In the genomic region with DNA sequence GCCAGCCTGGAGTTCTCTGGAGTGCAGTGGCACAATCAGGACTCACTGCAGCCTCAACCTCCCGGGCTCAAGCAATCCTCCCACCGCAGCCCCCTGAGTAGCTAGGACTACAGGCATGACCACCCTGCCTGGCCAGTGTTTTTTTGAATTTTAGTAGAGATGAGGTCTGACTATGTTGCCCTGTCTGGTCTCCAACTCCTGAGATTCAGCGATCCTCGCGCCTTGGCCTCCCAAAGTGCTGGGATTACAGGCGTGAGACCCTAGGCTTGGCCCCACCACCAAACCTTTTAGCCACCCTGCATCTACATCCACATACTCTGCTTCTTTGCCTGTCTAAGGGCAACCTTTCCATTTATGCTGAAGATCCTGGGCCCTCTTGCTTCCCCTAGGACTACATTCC, we compare ENCODE assay signal across 18 cellular contexts. TPM values are rescaled to one million over a fixed set of nuclear protein-coding genes. Genes with fewer than 3 reads are reported as not detected.
A peak's percentile ranks its signal among the peaks of the same experiment; 100 is the strongest.
DNase-seq lines count a peak whose midpoint lies in the region; ATAC-seq, FAIRE-seq and TF ChIP-seq lines count a peak whose summit lies in the region.
"Had no signal": no experiment of that assay in that cellular context is flagged by ENCODE, and none has a peak within 500 bp of the region (broad histone marks: within the 10 kb centered on the region; RNA-seq: fewer than 3 reads in every experiment).

No MANE protein-coding gene starts in this region.

- FAIRE-seq in K562 (lab: Jason Lieb, UNC): no peak
- FAIRE-seq: small intestine had no signal

- H3K36me3 ChIP-seq in OCI-LY1 (ENCODE audit: insufficient read depth, low read length) (peaks cover 73% of the 10 kb centered on the region), K562 (ENCODE audit: control insufficient read depth, insufficient read depth, low read length) (peaks cover 54% of the 10 kb centered on the region), osteoblast (ENCODE audit: insufficient read depth, low read length) (peaks cover 10% of the 10 kb centered on the region), gastrocnemius medialis (no peaks in the 10 kb centered on the region)
- H3K36me3 ChIP-seq: transverse colon had no signal

- H4K20me1 ChIP-seq in OCI-LY1 (ENCODE audit: insufficient read depth, low read length) (no peaks in the 10 kb centered on the region), K562 (replicated peaks; ENCODE audit: control insufficient read depth, insufficient read depth, low read length) (peaks cover 7% of the 10 kb centered on the region; the same call in 1 of the 2 replicates), osteoblast (ENCODE audit: insufficient read depth, low read length) (no peaks in the 10 kb centered on the region)

- WGBS in K562 (ENCODE audit: insufficient coverage, low coverage, missing lambda C conversion rate): 96% methylated on average over 6 of the region's 6 CpGs

- H3K27me3 Mint-ChIP-seq in activated naive CD8-positive, alpha-beta T cell treated with anti-CD3 and anti-CD28 coated beads, Interleukin-2, amount 10 ng/mL, durations not matched to agents 7 days and 5 days: no peaks in the 10 kb centered on the region
- H3K27me3 Mint-ChIP-seq in activated naive CD8-positive, alpha-beta T cell treated with anti-CD3 and anti-CD28 coated beads for 36 hours: no peaks in the 10 kb centered on the region
- H3K27me3 Mint-ChIP-seq: activated naive CD4-positive, alpha-beta T cell treated with anti-CD3 and anti-CD28 coated beads, Interleukin-2, amount 50 U/mL, for 24 hours had no signal

- H3K4me1 Mint-ChIP-seq in activated naive CD8-positive, alpha-beta T cell treated with anti-CD3 and anti-CD28 coated beads, Interleukin-2, amount 10 ng/mL, durations not matched to agents 7 days and 5 days: peaks cover 33% of the 10 kb centered on the region
- H3K4me1 Mint-ChIP-seq in activated naive CD8-positive, alpha-beta T cell treated with anti-CD3 and anti-CD28 coated beads for 36 hours: peaks cover 8% of the 10 kb centered on the region

- no peak overlapping the region for H2AFZ ChIP-seq in OCI-LY1 (ENCODE audit: low read length)
- no peak overlapping the region for H2AFZ ChIP-seq in K562 (ENCODE audit: low read depth, low read length)
- H2AFZ ChIP-seq in osteoblast (ENCODE audit: low read length): peak overlapping the region; percentile 93

- H3K9me3 ChIP-seq in OCI-LY1 (ENCODE audit: low read length) (no peaks in the 10 kb centered on the region), K562 (replicated peaks; ENCODE audit: control insufficient read depth, insufficient read depth, low read depth, low read length) (no peaks in the 10 kb centered on the region), osteoblast (ENCODE audit: low read depth, low read length) (no peaks in the 10 kb centered on the region), gastrocnemius medialis (no peaks in the 10 kb centered on the region)
- H3K9me3 ChIP-seq: psoas muscle, transverse colon had no signal

- POLR2A ChIA-PET in activated naive CD8-positive, alpha-beta T cell treated with anti-CD3 and anti-CD28 coated beads, Interleukin-2, amount 10 ng/mL, durations not matched to agents 7 days and 5 days (lab: Charles Lee): interaction anchor here (0.7 kb wide), 1 partner anchor 54 kb away, joined by 5 read pairs; no protein-coding TSS in a partner anchor
- POLR2A ChIA-PET in K562 (lab: Yijun Ruan, JAX): interaction anchor here (0.7 to 1.2 kb wide), 2 partner anchors 11 to 75 kb away, joined by 3 read pairs; no protein-coding TSS in a partner anchor

- H3K36me3 Mint-ChIP-seq in activated naive CD8-positive, alpha-beta T cell treated with anti-CD3 and anti-CD28 coated beads, Interleukin-2, amount 10 ng/mL, durations not matched to agents 7 days and 5 days: peaks cover 40% of the 10 kb centered on the region
- peaks cover 49% of the 10 kb centered on the region for H3K36me3 Mint-ChIP-seq in activated naive CD8-positive, alpha-beta T cell treated with anti-CD3 and anti-CD28 coated beads for 36 hours
- H3K36me3 Mint-ChIP-seq: activated naive CD4-positive, alpha-beta T cell treated with anti-CD3 and anti-CD28 coated beads, Interleukin-2, amount 50 U/mL, for 24 hours had no signal

- H3K4me2 ChIP-seq in OCI-LY1 (ENCODE audit: low read length): peak overlapping the region; percentile 34
- H3K4me2 ChIP-seq in K562 (ENCODE audit: insufficient read depth, low read length): no peak overlapping the region
- H3K4me2 ChIP-seq in osteoblast (ENCODE audit: insufficient read depth, low read length): no peak overlapping the region

- intact Hi-C loops in K562 (cut with micrococcal nuclease): no loop called here
- intact Hi-C loops in gastrocnemius medialis (cut with DNase I; ENCODE audit: low total_unique reads): no loop called here
- intact Hi-C loops in posterior cingulate gyrus (cut with DNase I): no loop called here

- CTCF ChIA-PET in K562 (lab: Yijun Ruan, JAX; ENCODE audit: low intra/inter-chr PET ratio): interaction anchor here (0.5 kb wide), 2 partner anchors 47 to 896 kb away, joined by 3 to 4 read pairs; no protein-coding TSS in a partner anchor

- H3F3A ChIP-seq in OCI-LY1 (ENCODE audit: insufficient read depth, low read length): no peaks in the 10 kb centered on the region

- H3K9ac ChIP-seq in OCI-LY1 (ENCODE audit: low read length): no peak overlapping the region
- peak overlapping the region in 1 of 2 experiments; percentile 47; a peak in 1 of 4 replicates for H3K9ac ChIP-seq in K562 (ENCODE audit: insufficient read depth in 1 of 2, low read depth in 2 of 2, low read length in 2 of 2)

- no TSS peak for BruUV-seq in K562 (replicated peaks; lab: Mats Ljungman, UMichigan)

- DNase-seq in activated naive CD8-positive, alpha-beta T cell treated with anti-CD3 and anti-CD28 coated beads, Interleukin-2, amount 10 ng/mL, durations not matched to agents 7 days and 5 days: no peak
- no peak for DNase-seq in activated naive CD8-positive, alpha-beta T cell treated with anti-CD3 and anti-CD28 coated beads for 36 hours
- DNase-seq in K562 (ENCODE audit: extremely low read depth in 1 of 4, low spot score in 3 of 4): no peak
- DNase-seq in osteoblast (ENCODE audit: insufficient read length, low spot score, missing footprints): no peak
- DNase-seq in gastrocnemius medialis: no peak
- no peak for DNase-seq in posterior cingulate gyrus
- DNase-seq: activated T-cell treated with anti-CD3 and anti-CD28 coated beads for 4 hours; HCEC 1CT; NCI-H2107; nephron progenitor cell; psoas muscle; small intestine; stimulated activated naive CD8-positive, alpha-beta T cell treated with anti-CD3 and anti-CD28 coated beads, Interleukin-15, Interleukin-2, amounts not matched to agents 100 U/mL and 50 U/mL, for 24 hours; transverse colon had no signal

- peak overlapping the region; percentile 30 for H3K27ac Mint-ChIP-seq in activated naive CD8-positive, alpha-beta T cell treated with anti-CD3 and anti-CD28 coated beads, Interleukin-2, amount 10 ng/mL, durations not matched to agents 7 days and 5 days
- H3K27ac Mint-ChIP-seq in activated naive CD8-positive, alpha-beta T cell treated with anti-CD3 and anti-CD28 coated beads for 36 hours: no peak overlapping the region
- H3K27ac Mint-ChIP-seq: activated naive CD4-positive, alpha-beta T cell treated with anti-CD3 and anti-CD28 coated beads, Interleukin-2, amount 50 U/mL, for 24 hours had no signal

- no peak overlapping the region for H3K4me3 ChIP-seq in OCI-LY1 (ENCODE audit: low read depth, low read length, poor library complexity, severe bottlenecking)
- no peak overlapping the region for H3K4me3 ChIP-seq in K562
- no peak overlapping the region for H3K4me3 ChIP-seq in osteoblast (ENCODE audit: insufficient read depth, low read length)
- H3K4me3 ChIP-seq in gastrocnemius medialis: no peak overlapping the region
- H3K4me3 ChIP-seq: psoas muscle, transverse colon had no signal

- ATAC-seq in activated naive CD8-positive, alpha-beta T cell treated with anti-CD3 and anti-CD28 coated beads, Interleukin-2, amount 10 ng/mL, durations not matched to agents 7 days and 5 days (ENCODE audit: low read depth): no peak
- ATAC-seq in K562 (no peak), gastrocnemius medialis (no peak), HG03139 (IDR thresholded peaks at IDR 0.05; ENCODE audit: unreplicated experiment) (no peak)
- ATAC-seq: psoas muscle; stimulated activated naive CD8-positive, alpha-beta T cell treated with anti-CD3 and anti-CD28 coated beads, Interleukin-15, Interleukin-2, amounts not matched to agents 100 U/mL and 50 U/mL, for 24 hours had no signal

- TF ChIP-seq POLR2A in K562 (conservative IDR thresholded peaks at IDR 0.05) (no peak), gastrocnemius medialis (IDR thresholded peaks at IDR 0.05) (no peak)

- TF ChIP-seq CTCF in OCI-LY1 (IDR thresholded peaks at IDR 0.05; ENCODE audit: low read length) (no peak), K562 (IDR thresholded peaks at IDR 0.05 in 2 of 3, conservative IDR thresholded peaks at IDR 0.05 in 1 of 3; ENCODE audit: insufficient read depth in 2 of 3, low read depth in 1 of 3, low read length in 3 of 3) (no peak), osteoblast (IDR thresholded peaks at IDR 0.05; ENCODE audit: extremely low read depth, low read depth, low read length) (no peak), gastrocnemius medialis (IDR thresholded peaks at IDR 0.05 in 4 of 5, conservative IDR thresholded peaks at IDR 0.05 in 1 of 5) (no peak)

- H3K9me3 Mint-ChIP-seq in activated naive CD8-positive, alpha-beta T cell treated with anti-CD3 and anti-CD28 coated beads, Interleukin-2, amount 10 ng/mL, durations not matched to agents 7 days and 5 days: no peaks in the 10 kb centered on the region
- no peaks in the 10 kb centered on the region for H3K9me3 Mint-ChIP-seq in activated naive CD8-positive, alpha-beta T cell treated with anti-CD3 and anti-CD28 coated beads for 36 hours
- H3K9me3 Mint-ChIP-seq: activated naive CD4-positive, alpha-beta T cell treated with anti-CD3 and anti-CD28 coated beads, Interleukin-2, amount 50 U/mL, for 24 hours; mesothelial cell of epicardium; nephron progenitor cell had no signal

- no peak for TF ChIP-seq RAD21 in K562 (CRISPR knock-in tag; conservative IDR thresholded peaks at IDR 0.05 in 1 of 2, IDR thresholded peaks at IDR 0.05 in 1 of 2)

- H3K27me3 ChIP-seq in OCI-LY1 (ENCODE audit: insufficient read depth, low read length) (no peaks in the 10 kb centered on the region), K562 (ENCODE audit: control insufficient read depth in 2 of 2, insufficient read depth in 2 of 2, low read length in 2 of 2) (no peaks in the 10 kb centered on the region), osteoblast (ENCODE audit: insufficient read depth, low read length) (no peaks in the 10 kb centered on the region), gastrocnemius medialis (no peaks in the 10 kb centered on the region)
- H3K27me3 ChIP-seq: transverse colon had no signal

- H3K27ac ChIP-seq in OCI-LY1 (ENCODE audit: low read depth, low read length, poor library complexity, severe bottlenecking) (peak overlapping the region; percentile 20), K562 (ENCODE audit: extremely low read depth, low read depth, low read length) (no peak overlapping the region), osteoblast (ENCODE audit: low read depth, low read length) (peak overlapping the region; percentile 32), gastrocnemius medialis (peak overlapping the region in 1 of 4 donors; percentile 43)
- H3K27ac ChIP-seq: psoas muscle, transverse colon had no signal

- in situ Hi-C loops in K562 (cut with MboI): no loop called here
- in situ Hi-C loops in gastrocnemius medialis (cut with MboI; ENCODE audit: low sequenced_read_pairs in 4 of 4): loop anchor here in 1 of 4 donors (25.0 kb wide), 1 partner anchor 225 kb away; a partner anchor contains a TSS

- H3K9me2 ChIP-seq in OCI-LY1 (ENCODE audit: low read depth, low read length): no peaks in the 10 kb centered on the region

- H3K9me1 ChIP-seq in K562 (ENCODE audit: control insufficient read depth, insufficient read depth, low read length): no peaks in the 10 kb centered on the region

- no peak for TF ChIP-seq EP300 in K562 (IDR thresholded peaks at IDR 0.05; ENCODE audit: low read length)

- H3K4me1 ChIP-seq in OCI-LY1 (ENCODE audit: insufficient read depth, low read length, severe bottlenecking) (peaks cover 39% of the 10 kb centered on the region), K562 (replicated peaks in 1 of 2; ENCODE audit: control insufficient read depth in 2 of 2, insufficient read depth in 2 of 2, low read length in 2 of 2) (peaks cover 4 to 6% of the 10 kb centered on the region in 2 experiments; a peak in 2 of 5 replicates), osteoblast (ENCODE audit: insufficient read depth, low read length) (peaks cover 6% of the 10 kb centered on the region), gastrocnemius medialis (peaks cover 9 to 11% of the 10 kb centered on the region in 2 donors)
- H3K4me1 ChIP-seq: psoas muscle had no signal

- H3K79me2 ChIP-seq in OCI-LY1 (ENCODE audit: insufficient read depth, low read length): peaks cover 82% of the 10 kb centered on the region
- H3K79me2 ChIP-seq in K562 (ENCODE audit: control insufficient read depth, insufficient read depth, low read length): peaks cover 94% of the 10 kb centered on the region
- peaks cover 79% of the 10 kb centered on the region for H3K79me2 ChIP-seq in osteoblast (ENCODE audit: insufficient read depth, low read length)

- H3K4me3 Mint-ChIP-seq in activated naive CD8-positive, alpha-beta T cell treated with anti-CD3 and anti-CD28 coated beads, Interleukin-2, amount 10 ng/mL, durations not matched to agents 7 days and 5 days: peak overlapping the region; percentile 3
- H3K4me3 Mint-ChIP-seq in activated naive CD8-positive, alpha-beta T cell treated with anti-CD3 and anti-CD28 coated beads for 36 hours: no peak overlapping the region
- H3K4me3 Mint-ChIP-seq: activated naive CD4-positive, alpha-beta T cell treated with anti-CD3 and anti-CD28 coated beads, Interleukin-2, amount 50 U/mL, for 24 hours; mesothelial cell of epicardium had no signal

RNA-seq across cellular contexts. Expression of a gene that starts 4.4 kb away (rescaled TPM):
- 100 to 1,000 TPM; 189 to 205 TPM for total RNA-seq in activated naive CD8-positive, alpha-beta T cell treated with anti-CD3 and anti-CD28 coated beads, Interleukin-2, amount 10 ng/mL, durations not matched to agents 7 days and 5 days
- 100 to 1,000 TPM; 155 to 165 TPM for total RNA-seq in activated naive CD8-positive, alpha-beta T cell treated with anti-CD3 and anti-CD28 coated beads for 36 hours
- total RNA-seq in K562 (2011; cell fraction: chromatin; rRNA removed; ENCODE audit: low replicate concordance): 234 and 251 TPM in 2 replicates
- total RNA-seq in K562 (2011; cell fraction: nucleolus; rRNA removed): 126 and 136 TPM in 2 replicates
- total RNA-seq in K562 (2011; cell fraction: nucleoplasm; rRNA removed): 128 and 146 TPM in 2 replicates
- total RNA-seq in K562 (2014; rRNA removed) (118 and 119 TPM in 2 replicates), K562 (2014; rRNA removed; fragmentation: Illumina TruSeq; extraction: Trizol) (254 and 285 TPM in 2 replicates), K562 (2015; rRNA removed; fragmentation: Illumina TruSeq; extraction: Trizol) (254 TPM in 2 replicates), K562 (2021) (143 and 152 TPM in 2 replicates), osteoblast (10.9 and 14.1 TPM in 2 replicates), gastrocnemius medialis (1 to 10 TPM; 1.8 to 4.1 (median 2.5) TPM)
- polyA plus RNA-seq in K562 (2011; rRNA removed) (224 and 266 TPM in 2 replicates), K562 (2014; fragmentation: Illumina TruSeq; extraction: Trizol) (203 and 242 TPM in 2 replicates), K562 (2014; fragmentation: Nextera tagmentation; extraction: Ambion mirVana) (100 to 1,000 TPM; 194 to 227 TPM), K562 (2014; rRNA removed) (157 and 170 TPM in 2 replicates)
- 159 and 162 TPM in 2 replicates for polyA plus RNA-seq in K562 (2011; cell fraction: cytosol; rRNA removed)
- 224 and 229 TPM in 2 replicates for polyA plus RNA-seq in K562 (2011; cell fraction: nucleus; rRNA removed)
- polyA plus RNA-seq in K562 (2012): 135 and 139 TPM in 2 replicates
- polyA minus RNA-seq in K562 (2011; rRNA and poly(A)+ RNA removed): 197 and 206 TPM in 2 replicates
- 48.8 and 91.3 TPM in 2 replicates for polyA minus RNA-seq in K562 (2011; cell fraction: cytosol; rRNA and poly(A)+ RNA removed)
- polyA minus RNA-seq in K562 (2011; cell fraction: nucleus; rRNA and poly(A)+ RNA removed): 117 and 184 TPM in 2 replicates

RNA-seq across cellular contexts. Expression of a gene that starts 4.7 kb away (rescaled TPM):
- 10 to 100 TPM; 17.1 to 17.2 TPM for total RNA-seq in activated naive CD8-positive, alpha-beta T cell treated with anti-CD3 and anti-CD28 coated beads, Interleukin-2, amount 10 ng/mL, durations not matched to agents 7 days and 5 days
- total RNA-seq in activated naive CD8-positive, alpha-beta T cell treated with anti-CD3 and anti-CD28 coated beads for 36 hours: 10 to 100 TPM; 21.6 to 23.0 TPM
- 6.9 and 9.3 TPM in 2 replicates for total RNA-seq in K562 (2011; cell fraction: chromatin; rRNA removed; ENCODE audit: low replicate concordance)
- total RNA-seq in K562 (2011; cell fraction: nucleolus; rRNA removed): 11.2 and 12.8 TPM in 2 replicates
- 13.7 and 14.2 TPM in 2 replicates for total RNA-seq in K562 (2011; cell fraction: nucleoplasm; rRNA removed)
- total RNA-seq in K562 (2014; rRNA removed) (31.7 and 48.1 TPM in 2 replicates), K562 (2014; rRNA removed; fragmentation: Illumina TruSeq; extraction: Trizol) (35.3 and 42.0 TPM in 2 replicates), K562 (2015; rRNA removed; fragmentation: Illumina TruSeq; extraction: Trizol) (34.9 and 35.6 TPM in 2 replicates), K562 (2021) (35.7 and 36.1 TPM in 2 replicates), osteoblast (0.72 and 0.88 TPM in 2 replicates), gastrocnemius medialis (1 to 10 TPM; 1.9 to 7.8 (median 4.0) TPM)
- polyA plus RNA-seq in K562 (2011; rRNA removed) (38.0 and 54.8 TPM in 2 replicates), K562 (2014; fragmentation: Illumina TruSeq; extraction: Trizol) (21.6 and 27.3 TPM in 2 replicates), K562 (2014; fragmentation: Nextera tagmentation; extraction: Ambion mirVana) (10 to 100 TPM in 1 of 2 experiments, 1 to 10 TPM in 1; 8.3 to 14.5 TPM), K562 (2014; rRNA removed) (40.2 and 47.9 TPM in 2 replicates)
- polyA plus RNA-seq in K562 (2011; cell fraction: cytosol; rRNA removed): 33.6 and 52.6 TPM in 2 replicates
- 12.2 and 20.1 TPM in 2 replicates for polyA plus RNA-seq in K562 (2011; cell fraction: nucleus; rRNA removed)
- 32.0 and 32.4 TPM in 2 replicates for polyA plus RNA-seq in K562 (2012)
- 16.4 and 18.1 TPM in 2 replicates for polyA minus RNA-seq in K562 (2011; rRNA and poly(A)+ RNA removed)
- 15.2 and 17.6 TPM in 2 replicates for polyA minus RNA-seq in K562 (2011; cell fraction: cytosol; rRNA and poly(A)+ RNA removed)
- 8.1 and 10.9 TPM in 2 replicates for polyA minus RNA-seq in K562 (2011; cell fraction: nucleus; rRNA and poly(A)+ RNA removed)
